In the genomic region with DNA sequence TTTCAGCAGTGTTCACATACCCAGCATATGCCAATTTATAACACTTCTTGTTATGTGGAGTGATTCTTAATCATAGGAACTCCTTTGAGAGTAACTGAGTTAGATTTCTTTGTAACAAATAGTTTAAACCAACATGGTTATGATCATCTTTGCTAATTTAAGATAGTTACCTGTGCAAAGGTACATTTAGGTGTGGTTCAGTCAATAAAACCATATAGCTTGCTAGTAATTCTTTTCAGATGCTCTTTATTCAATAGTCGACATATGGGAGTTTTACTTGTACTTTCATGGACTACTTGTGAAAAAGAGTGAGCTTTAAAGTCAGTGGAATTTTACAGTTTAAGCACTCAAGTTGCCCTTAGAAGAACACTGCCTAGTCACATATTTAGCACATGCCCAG, we compare ENCODE assay signal across 21 cellular contexts.
"Had no signal": no experiment of that assay in that cellular context is flagged by ENCODE, and none has a peak within 500 bp of the region (broad histone marks: within the 10 kb centered on the region; RNA-seq: fewer than 3 reads in every experiment).

No MANE protein-coding gene starts in this region.

- ATAC-seq: left lobe of liver; naive thymus-derived CD8-positive, alpha-beta T cell; stimulated activated effector memory CD8-positive, alpha-beta T cell treated with anti-CD3 and anti-CD28 coated beads, Interleukin-12 subunit alpha, Interleukin-12 subunit beta, amount 100 ng/mL, for 72 hours; stimulated activated naive CD8-positive, alpha-beta T cell treated with anti-CD3 and anti-CD28 coated beads, Interleukin-15, Interleukin-2, amounts not matched to agents 100 U/mL and 50 U/mL, for 24 hours had no signal

- H3K9me3 Mint-ChIP-seq: naive thymus-derived CD8-positive, alpha-beta T cell; stimulated activated effector memory CD8-positive, alpha-beta T cell treated with anti-CD3 and anti-CD28 coated beads, Interleukin-12 subunit alpha, Interleukin-12 subunit beta, amount 100 ng/mL, for 72 hours had no signal

- FAIRE-seq: islet of Langerhans had no signal

- H3K4me3 ChIP-seq: dorsolateral prefrontal cortex, smooth muscle cell, suprapubic skin, thyroid gland, upper lobe of left lung, uterus had no signal

- H3K9me3 ChIP-seq: neutrophil, suprapubic skin, thyroid gland, upper lobe of left lung, uterus had no signal

- H3K27ac Mint-ChIP-seq: naive thymus-derived CD8-positive, alpha-beta T cell; stimulated activated effector memory CD8-positive, alpha-beta T cell treated with anti-CD3 and anti-CD28 coated beads, Interleukin-12 subunit alpha, Interleukin-12 subunit beta, amount 100 ng/mL, for 72 hours had no signal

- H3K27me3 ChIP-seq: dorsolateral prefrontal cortex, neutrophil, suprapubic skin, thyroid gland, upper lobe of left lung, uterus had no signal

- DNase-seq: cortex of kidney; dorsolateral prefrontal cortex; effector CD8-positive, alpha-beta T cell; foreskin melanocyte; head of caudate nucleus; hypothalamus; mammary epithelial cell; naive thymus-derived CD8-positive, alpha-beta T cell; posterior cingulate gyrus; stimulated activated CD4-positive, alpha-beta T cell treated with anti-CD3 and anti-CD28 coated beads, Interleukin-4, amount 100 ng/mL, for 1 hour; stimulated activated CD8-positive, alpha-beta memory T cell treated with anti-CD3 and anti-CD28 coated beads, Interleukin-4, amount 100 ng/mL, for 48 hours; stimulated activated naive CD8-positive, alpha-beta T cell treated with anti-CD3 and anti-CD28 coated beads, Interleukin-15, Interleukin-2, amounts not matched to agents 100 U/mL and 50 U/mL, for 24 hours; thyroid gland; upper lobe of left lung; uterus had no signal

- H3K27me3 Mint-ChIP-seq: naive thymus-derived CD8-positive, alpha-beta T cell had no signal

- H3K36me3 ChIP-seq: neutrophil, suprapubic skin, thyroid gland, upper lobe of left lung, uterus had no signal

- H3K27ac ChIP-seq: dorsolateral prefrontal cortex, neutrophil, suprapubic skin, thyroid gland, upper lobe of left lung, uterus had no signal

- H3K4me3 Mint-ChIP-seq: naive thymus-derived CD8-positive, alpha-beta T cell; stimulated activated effector memory CD8-positive, alpha-beta T cell treated with anti-CD3 and anti-CD28 coated beads, Interleukin-12 subunit alpha, Interleukin-12 subunit beta, amount 100 ng/mL, for 72 hours had no signal
